ENCODE assay signal across 29 cellular contexts in genomic region chr13:112962911-112963625, GRCh38. TPM values are rescaled to one million over a fixed set of nuclear protein-coding genes. Genes with fewer than 3 reads are reported as not detected.
DNase-seq lines count a peak whose midpoint lies in the region; ATAC-seq and TF ChIP-seq lines count a peak whose summit lies in the region.
"Had no signal": no experiment of that assay in that cellular context is flagged by ENCODE, and none has a peak within 500 bp of the region (broad histone marks: within the 10 kb centered on the region; RNA-seq: fewer than 3 reads in every experiment).

No MANE protein-coding gene starts in this region.

- no peak for DNase-seq in left ventricle myocardium inferior
- no peak for DNase-seq in right atrium auricular region (ENCODE audit: low spot score)
- DNase-seq in neural crest cell (ENCODE audit: low read depth, low spot score) = no peak
- peak; percentile 54 for DNase-seq in spleen
- no peak for DNase-seq in effector memory CD4-positive, alpha-beta T cell
- no peak for DNase-seq in CD1c-positive myeloid dendritic cell (ENCODE audit: extremely low spot score)
- DNase-seq: AML-193; CD4-positive, alpha-beta memory T cell; DMS79; EL; GDM1; GOT3; HCEC 1CT; IMR-90; KG1; MG63; NCI-H1105 treated with DMSO at 0.1 percent for 48 hours; NCI-H146; NCI-H2029; NCI-H446 treated with DMSO at 0.1 percent for 48 hours; NCI-H526; NCI-H82; NK-92 treated with Interleukin-12 subunit alpha and Interleukin-12 subunit beta, amount 100 ng/mL, for 24 hours; PC-9; SHP77 treated with DMSO at 0.1 percent for 48 hours had no signal

- H3K4me3 Mint-ChIP-seq in neural crest cell = peak overlapping the region; percentile 19
- H3K4me3 Mint-ChIP-seq: CD4-positive, alpha-beta memory T cell had no signal

- peaks cover 4% of the 10 kb centered on the region for H3K36me3 Mint-ChIP-seq in neural crest cell (ENCODE audit: low read depth)

- peaks cover 33% of the 10 kb centered on the region for H3K4me1 Mint-ChIP-seq in neural crest cell

- H3K27ac Mint-ChIP-seq in neural crest cell (ENCODE audit: unreplicated experiment) = no peak overlapping the region
- H3K27ac Mint-ChIP-seq: CD4-positive, alpha-beta memory T cell had no signal

- H3K9me3 ChIP-seq in left ventricle myocardium inferior (replicated peaks) (no peaks in the 10 kb centered on the region), right atrium auricular region (no peaks in the 10 kb centered on the region), spleen (no peaks in the 10 kb centered on the region)
- no peaks in the 10 kb centered on the region for H3K9me3 ChIP-seq in effector memory CD4-positive, alpha-beta T cell (ENCODE audit: control insufficient read depth, low read length)
- H3K9me3 ChIP-seq: BLaER1 treated with 17β-estradiol and CSF1 and Interleukin-3, amounts not matched to agents 10 nM and 100 nM; Caco-2; MG63 had no signal

- ATAC-seq in GM21717 (IDR thresholded peaks at IDR 0.05; ENCODE audit: unreplicated experiment) = no peak
- ATAC-seq: GM12878 had no signal

- H3K4me3 ChIP-seq in left ventricle myocardium inferior (no peak overlapping the region), right atrium auricular region (no peak overlapping the region), spleen (no peak overlapping the region)
- H3K4me3 ChIP-seq in effector memory CD4-positive, alpha-beta T cell (ENCODE audit: insufficient read depth, low read depth, low read length, poor library complexity, severe bottlenecking) = no peak overlapping the region
- H3K4me3 ChIP-seq: BLaER1 treated with 17β-estradiol and CSF1 and Interleukin-3, amounts not matched to agents 10 nM and 100 nM; GM12878; MG63; PC-9 had no signal

- peaks cover 2% of the 10 kb centered on the region for H3K27me3 Mint-ChIP-seq in neural crest cell (ENCODE audit: low read depth)
- H3K27me3 Mint-ChIP-seq: CD4-positive, alpha-beta memory T cell had no signal

- H3K27ac ChIP-seq in left ventricle myocardium inferior (replicated peaks) (peak overlapping the region; percentile 16), right atrium auricular region (no peak overlapping the region), spleen (no peak overlapping the region)
- H3K27ac ChIP-seq in effector memory CD4-positive, alpha-beta T cell (ENCODE audit: insufficient read depth, low read length, poor library complexity, severe bottlenecking) = no peak overlapping the region
- H3K27ac ChIP-seq: BLaER1 treated with 17β-estradiol and CSF1 and Interleukin-3, amounts not matched to agents 10 nM and 100 nM; PC-9 had no signal

- H3K4me1 ChIP-seq in left ventricle myocardium inferior (peaks cover 66% of the 10 kb centered on the region), right atrium auricular region (peaks cover 0 to 18% of the 10 kb centered on the region in 2 donors), spleen (peaks cover 0 to 12% (median 3%) of the 10 kb centered on the region in 6 donors)
- H3K4me1 ChIP-seq in effector memory CD4-positive, alpha-beta T cell (ENCODE audit: control insufficient read depth, insufficient read depth, low read length, poor library complexity, severe bottlenecking) = no peaks in the 10 kb centered on the region

- TF ChIP-seq CTCF in left ventricle myocardium inferior (IDR thresholded peaks at IDR 0.05; ENCODE audit: borderline replicate concordance) (no peak), right atrium auricular region (IDR thresholded peaks at IDR 0.05) (no peak), neural crest cell (conservative IDR thresholded peaks at IDR 0.05) (no peak), spleen (IDR thresholded peaks at IDR 0.05 in 8 of 11, conservative IDR thresholded peaks at IDR 0.05 in 3 of 11) (no peak)

- WGBS in spleen, 5 donors = 74 to 91% (median 82%) methylated on average over 11 to 16 of the region's 16 CpGs

- no peak for TF ChIP-seq POLR2A in spleen (IDR thresholded peaks at IDR 0.05)

- H3K27me3 ChIP-seq in left ventricle myocardium inferior (ENCODE audit: low read depth) (peaks cover 7% of the 10 kb centered on the region), right atrium auricular region (no peaks in the 10 kb centered on the region), spleen (replicated peaks in 1 of 7) (peaks cover 0 to 35% (median 0%) of the 10 kb centered on the region in 7 donors)
- H3K27me3 ChIP-seq in effector memory CD4-positive, alpha-beta T cell (replicated peaks; ENCODE audit: control insufficient read depth, insufficient read depth, low read length, poor library complexity, severe bottlenecking) = no peaks in the 10 kb centered on the region

- intact Hi-C loops in left ventricle myocardium inferior (cut with micrococcal nuclease) = no loop called here
- intact Hi-C loops in spleen (cut with DNase I; ENCODE audit: low total_unique reads) = no loop called here

- no peaks in the 10 kb centered on the region for H3K9me3 Mint-ChIP-seq in neural crest cell
- H3K9me3 Mint-ChIP-seq: CD4-positive, alpha-beta memory T cell had no signal

- no peaks in the 10 kb centered on the region for H3K36me3 ChIP-seq in left ventricle myocardium inferior
- H3K36me3 ChIP-seq in right atrium auricular region = no peaks in the 10 kb centered on the region
- no peaks in the 10 kb centered on the region for H3K36me3 ChIP-seq in spleen
- no peaks in the 10 kb centered on the region for H3K36me3 ChIP-seq in effector memory CD4-positive, alpha-beta T cell (ENCODE audit: control insufficient read depth, insufficient read depth, low read length)
- H3K36me3 ChIP-seq: BLaER1 treated with 17β-estradiol and CSF1 and Interleukin-3, amounts not matched to agents 10 nM and 100 nM; MG63 had no signal

RNA-seq across cellular contexts. Expression of gene MCF2L, which starts 5.9 kb away (rescaled TPM):
- total RNA-seq in left ventricle myocardium inferior (41.2 TPM), right atrium auricular region (10 to 100 TPM; 17.1 to 21.6 TPM), neural crest cell (59.9 and 62.5 TPM in 2 replicates), spleen (10 to 100 TPM in 6 of 7 donors, 1 to 10 TPM in 1; 6.6 to 21.4 (median 16.5) TPM)
- polyA plus RNA-seq in spleen = 1 to 10 TPM; 4.3 to 9.0 (median 4.7) TPM
- polyA plus RNA-seq: IMR-90 had no signal
